8 cellular contexts compared by ENCODE assay signal in the genomic region with DNA sequence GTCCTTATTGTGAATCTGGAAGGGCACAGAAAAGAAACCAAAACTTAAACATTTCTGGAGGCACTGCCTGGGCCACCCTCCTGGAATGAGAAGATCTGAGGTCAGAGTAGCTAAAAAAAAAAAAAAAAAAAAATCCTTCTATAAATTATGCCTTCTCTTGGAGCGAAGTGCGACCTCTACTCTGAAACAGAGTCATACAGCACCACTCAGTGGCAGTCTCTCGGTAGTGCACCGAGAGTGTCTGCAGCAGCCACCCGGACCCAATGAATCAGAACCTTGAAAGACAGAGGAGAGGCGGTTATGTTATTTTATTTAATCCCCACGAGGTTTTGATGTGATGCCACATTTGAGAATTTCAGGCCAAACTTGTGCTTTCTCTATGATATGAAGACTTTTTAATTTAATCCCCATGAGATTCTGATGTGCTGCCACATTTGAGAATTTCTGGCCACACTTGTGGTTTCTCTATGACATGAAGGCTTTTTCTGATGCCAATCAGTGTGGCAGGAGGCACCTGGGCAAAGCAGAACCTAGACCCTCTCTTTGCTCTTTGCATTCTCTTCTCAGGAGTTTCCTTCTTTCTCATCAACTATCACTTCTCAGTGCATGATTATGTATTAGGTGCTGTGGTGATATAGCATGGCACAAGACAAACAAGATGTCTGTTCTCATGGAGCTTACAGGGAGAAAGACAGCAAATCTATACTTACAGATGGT. TPM values are rescaled to one million over a fixed set of nuclear protein-coding genes. Genes with fewer than 3 reads are reported as not detected.
A peak's percentile ranks its signal among the peaks of the same experiment; 100 is the strongest.
DNase-seq lines count a peak whose midpoint lies in the region; ATAC-seq, FAIRE-seq and TF ChIP-seq lines count a peak whose summit lies in the region.

No MANE protein-coding gene starts in this region.

- no CpG with 5 or more reads among the region's 7 CpGs for WGBS in neuronal stem cell (ENCODE audit: extremely low coverage in 2 of 2, insufficient read length in 2 of 2, insufficient replicate concordance in 1 of 2), 2 donors

- TF ChIP-seq POLR2A in H54 (IDR thresholded peaks at IDR 0.05; ENCODE audit: low read depth, low read length) (no peak), vagina (IDR thresholded peaks at IDR 0.05) (no peak)

- no peaks in the 10 kb centered on the region for H3K27me3 ChIP-seq in neuronal stem cell (ENCODE audit: control insufficient read depth in 3 of 3, insufficient read depth in 3 of 3, low read depth in 1 of 3, low read length in 3 of 3)
- no peaks in the 10 kb centered on the region for H3K27me3 ChIP-seq in vagina

- H3K9me3 ChIP-seq in neuronal stem cell (replicated peaks in 1 of 2; ENCODE audit: control insufficient read depth in 2 of 2, insufficient read depth in 1 of 2, low read depth in 1 of 2, low read length in 2 of 2), result no peaks in the 10 kb centered on the region
- no peaks in the 10 kb centered on the region for H3K9me3 ChIP-seq in vagina

- H3K4ac ChIP-seq in neuronal stem cell (ENCODE audit: low read length), result no peak overlapping the region

- no peaks in the 10 kb centered on the region for H3K36me3 ChIP-seq in neuronal stem cell (replicated peaks in 1 of 2; ENCODE audit: control insufficient read depth in 2 of 2, insufficient read depth in 2 of 2, low read length in 2 of 2)
- no peaks in the 10 kb centered on the region for H3K36me3 ChIP-seq in vagina

- no peak overlapping the region for H4K91ac ChIP-seq in neuronal stem cell (ENCODE audit: low read depth, low read length, poor library complexity)

- no peak overlapping the region for H2AFZ ChIP-seq in neuronal stem cell (ENCODE audit: low read length)

- no peak for FAIRE-seq in H54 (lab: Jason Lieb, UNC)

- no peak overlapping the region for H3K27ac ChIP-seq in neuronal stem cell (replicated peaks; ENCODE audit: low read length)
- H3K27ac ChIP-seq in vagina, result no peak overlapping the region

- H2BK120ac ChIP-seq in neuronal stem cell (ENCODE audit: low read depth, low read length), result no peak overlapping the region

- no peak overlapping the region for H2BK5ac ChIP-seq in neuronal stem cell (ENCODE audit: low read length)

- no peak overlapping the region for H3K14ac ChIP-seq in neuronal stem cell (ENCODE audit: low read length)

- H3K4me2 ChIP-seq in neuronal stem cell (ENCODE audit: insufficient read depth, low read length, poor library complexity, severe bottlenecking), result no peak overlapping the region

- no peak for ATAC-seq in HG03095 (IDR thresholded peaks at IDR 0.05; ENCODE audit: unreplicated experiment)

- H3K9ac ChIP-seq in neuronal stem cell (ENCODE audit: low read depth, low read length, poor library complexity), result no peak overlapping the region

- no peak overlapping the region for H3K18ac ChIP-seq in neuronal stem cell (ENCODE audit: low read length)

- H3K79me1 ChIP-seq in neuronal stem cell (ENCODE audit: low read depth, low read length), result no peaks in the 10 kb centered on the region

- DNase-seq in CD1c-positive myeloid dendritic cell (ENCODE audit: extremely low spot score) (peak; percentile 56), H54 (ENCODE audit: insufficient read length, low spot score) (peak; percentile 38), NCI-H460 (ENCODE audit: extremely low read depth, low read depth) (peak; percentile 35), activated T-cell treated with anti-CD3 and anti-CD28 coated beads for 1 hour (ENCODE audit: low read depth) (peak; percentile 6), fibroblast of peridontal ligament (ENCODE audit: extremely low read depth) (peak; percentile 63), neuronal stem cell (ENCODE audit: low spot score) (peak; percentile 17), vagina (ENCODE audit: extremely low spot score in 2 of 2) (no peak)

- H2BK15ac ChIP-seq in neuronal stem cell (ENCODE audit: low read length), result no peak overlapping the region

- intact Hi-C loops in vagina (cut with DNase I), result no loop called here

- H3K4me3 ChIP-seq in neuronal stem cell (ENCODE audit: low read length in 2 of 2), result no peak overlapping the region
- no peak overlapping the region for H3K4me3 ChIP-seq in vagina

- no peak overlapping the region for H2BK12ac ChIP-seq in neuronal stem cell (ENCODE audit: low read length)

- TF ChIP-seq CTCF in vagina (IDR thresholded peaks at IDR 0.05), result peak; percentile 31 to 40 (median 32)

- H3K4me1 ChIP-seq in neuronal stem cell (ENCODE audit: control insufficient read depth in 2 of 2, insufficient read depth in 1 of 2, low read depth in 1 of 2, low read length in 2 of 2) (peaks cover 0 to 3% of the 10 kb centered on the region in 2 donors), vagina (no peaks in the 10 kb centered on the region)

- no peak overlapping the region for H4K8ac ChIP-seq in neuronal stem cell (ENCODE audit: low read depth, low read length)

- H2AK5ac ChIP-seq in neuronal stem cell (ENCODE audit: low read depth, low read length), result no peak overlapping the region

- H3K23ac ChIP-seq in neuronal stem cell (ENCODE audit: low read depth, low read length, poor library complexity), result no peak overlapping the region

RNA-seq across cellular contexts. Expression of gene CT47C1, which starts 5.6 kb away (rescaled TPM):
- total RNA-seq in NCI-H460 (2014; rRNA removed; shearing (Covaris generic)), result not detected in 2 replicates
- not detected in 2 replicates for polyA plus RNA-seq in NCI-H460 (2014; cell fraction: nucleus; rRNA removed)
- polyA plus RNA-seq in neuronal stem cell (2013, experiment 1 of 2), result not detected
- polyA plus RNA-seq in neuronal stem cell (2013, experiment 2 of 2), result not detected
- total RNA-seq in vagina, result not detected

Comparison
In these comparisons a context has a peak if more than half of its experiments do, and no peak if none do; other contexts are left out.
1. DNase-seq: peak in CD1c-positive myeloid dendritic cell (single experiment), H54 (single experiment), NCI-H460 (single experiment), activated T-cell treated with anti-CD3 and anti-CD28 coated beads for 1 hour (single experiment), fibroblast of peridontal ligament (single experiment) and neuronal stem cell (single experiment); none in vagina (0 of 2).